13 cellular contexts compared by ENCODE assay signal in the genomic region with DNA sequence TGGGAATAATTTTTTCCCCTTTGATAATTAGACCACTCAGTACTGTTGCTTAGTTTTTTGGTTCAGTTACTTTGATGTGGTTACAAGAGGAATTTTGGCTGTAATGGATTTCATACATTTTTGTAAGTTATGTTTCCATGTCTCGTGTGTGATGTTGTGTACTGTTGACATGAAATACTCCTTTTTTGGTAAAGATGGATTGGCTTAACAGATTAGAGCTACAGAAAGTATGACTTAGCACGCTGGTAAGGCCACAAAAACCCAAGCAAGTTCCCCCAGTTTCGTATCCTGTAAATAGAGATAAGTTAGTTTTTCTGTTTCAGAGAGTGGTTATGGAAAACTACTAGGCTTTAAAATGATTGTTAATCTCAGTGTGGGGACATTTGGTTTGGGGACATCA. TPM values are rescaled to one million over a fixed set of nuclear protein-coding genes. Genes with fewer than 3 reads are reported as not detected.
DNase-seq lines count a peak whose midpoint lies in the region; ATAC-seq, FAIRE-seq and TF ChIP-seq lines count a peak whose summit lies in the region.
"Had no signal": no experiment of that assay in that cellular context is flagged by ENCODE, and none has a peak within 500 bp of the region (broad histone marks: within the 10 kb centered on the region; RNA-seq: fewer than 3 reads in every experiment).

No MANE protein-coding gene starts in this region.

- H3K27me3 Mint-ChIP-seq in activated CD4-positive, alpha-beta memory T cell treated with anti-CD3 and anti-CD28 coated beads for 36 hours: no peaks in the 10 kb centered on the region
- H3K27me3 Mint-ChIP-seq in activated CD4-positive, alpha-beta memory T cell treated with anti-CD3 and anti-CD28 coated beads, Interleukin-2, amount 10 ng/mL, durations not matched to agents 7 days and 5 days: peaks cover 1% of the 10 kb centered on the region
- peaks cover 2% of the 10 kb centered on the region for H3K27me3 Mint-ChIP-seq in activated T-helper 1 cell treated with anti-CD3 and anti-CD28 coated beads, Interleukin-12 subunit alpha, Interleukin-12 subunit beta, Interleukin-2, Interleukin-4 antibody, amounts not matched to agents 30 ng/mL and 10 ng/mL and 1 ng/mL, durations not matched to agents 14 hours and 24 hours and 36 hours (ENCODE audit: insufficient read depth)
- H3K27me3 Mint-ChIP-seq: brain; CD4-positive, alpha-beta memory T cell had no signal

- no peak overlapping the region for H3K9ac ChIP-seq in mesendoderm (ENCODE audit: low read length)
- H3K9ac ChIP-seq in neuronal stem cell (ENCODE audit: low read depth, low read length, poor library complexity): no peak overlapping the region

- H3K4ac ChIP-seq in mesendoderm (ENCODE audit: low read depth, low read length) (no peak overlapping the region), neuronal stem cell (ENCODE audit: low read length) (no peak overlapping the region)

- H3K36me3 Mint-ChIP-seq in activated CD4-positive, alpha-beta memory T cell treated with anti-CD3 and anti-CD28 coated beads for 36 hours: no peaks in the 10 kb centered on the region
- peaks cover 3% of the 10 kb centered on the region for H3K36me3 Mint-ChIP-seq in activated CD4-positive, alpha-beta memory T cell treated with anti-CD3 and anti-CD28 coated beads, Interleukin-2, amount 10 ng/mL, durations not matched to agents 7 days and 5 days (ENCODE audit: low read depth)
- peaks cover 3% of the 10 kb centered on the region for H3K36me3 Mint-ChIP-seq in activated T-helper 1 cell treated with anti-CD3 and anti-CD28 coated beads, Interleukin-12 subunit alpha, Interleukin-12 subunit beta, Interleukin-2, Interleukin-4 antibody, amounts not matched to agents 30 ng/mL and 10 ng/mL and 1 ng/mL, durations not matched to agents 14 hours and 24 hours and 36 hours (ENCODE audit: low read depth)

- no peak overlapping the region for H2BK12ac ChIP-seq in neuronal stem cell (ENCODE audit: low read length)

- ATAC-seq in HG02678 (IDR thresholded peaks at IDR 0.05; ENCODE audit: unreplicated experiment) (peak; percentile 66), Right ventricle myocardium inferior (no peak), pancreas (no peak)

- no peak overlapping the region for H3K4me2 ChIP-seq in mesendoderm (ENCODE audit: low read length)
- H3K4me2 ChIP-seq in neuronal stem cell (ENCODE audit: insufficient read depth, low read length, poor library complexity, severe bottlenecking): no peak overlapping the region

- CTCF ChIA-PET in activated CD4-positive, alpha-beta memory T cell treated with anti-CD3 and anti-CD28 coated beads for 36 hours (lab: Charles Lee): interaction anchor here (1.2 kb wide), 1 partner anchor 11 kb away, joined by 4 read pairs; no protein-coding TSS in a partner anchor
- CTCF ChIA-PET in activated CD4-positive, alpha-beta memory T cell treated with anti-CD3 and anti-CD28 coated beads, Interleukin-2, amount 10 ng/mL, durations not matched to agents 7 days and 5 days (lab: Charles Lee): no interaction called here

- H2BK15ac ChIP-seq in mesendoderm (replicated peaks; ENCODE audit: low read depth) (no peak overlapping the region), neuronal stem cell (ENCODE audit: low read length) (no peak overlapping the region)

- H3K27ac ChIP-seq in mesendoderm (ENCODE audit: low read depth, low read length) (no peak overlapping the region), neuronal stem cell (replicated peaks; ENCODE audit: low read length) (no peak overlapping the region), pancreas (no peak overlapping the region)

- POLR2A ChIA-PET in activated CD4-positive, alpha-beta memory T cell treated with anti-CD3 and anti-CD28 coated beads for 36 hours (lab: Charles Lee): no interaction called here
- POLR2A ChIA-PET in activated CD4-positive, alpha-beta memory T cell treated with anti-CD3 and anti-CD28 coated beads, Interleukin-2, amount 10 ng/mL, durations not matched to agents 7 days and 5 days (lab: Charles Lee): no interaction called here

- no peak overlapping the region for H3K14ac ChIP-seq in neuronal stem cell (ENCODE audit: low read length)

- intact Hi-C loops in activated CD4-positive, alpha-beta memory T cell treated with anti-CD3 and anti-CD28 coated beads for 36 hours (cut with micrococcal nuclease): loop anchor here (10.0 kb wide), 1 partner anchor 159 kb away; no protein-coding TSS in a partner anchor
- intact Hi-C loops in activated T-helper 1 cell treated with anti-CD3 and anti-CD28 coated beads, Interleukin-12 subunit alpha, Interleukin-12 subunit beta, Interleukin-2, Interleukin-4 antibody, amounts not matched to agents 30 ng/mL and 10 ng/mL and 1 ng/mL, durations not matched to agents 14 hours and 24 hours and 36 hours (cut with micrococcal nuclease): loop anchor here (1.0 to 10.0 kb wide), 3 partner anchors 12 to 691 kb away; partner anchors contain the start of gene TBCEL
- intact Hi-C loops in Right ventricle myocardium inferior (cut with DNase I) (no loop called here), pancreas (cut with DNase I) (no loop called here)

- no peak overlapping the region for H3K4me3 Mint-ChIP-seq in activated CD4-positive, alpha-beta memory T cell treated with anti-CD3 and anti-CD28 coated beads for 36 hours
- H3K4me3 Mint-ChIP-seq in activated CD4-positive, alpha-beta memory T cell treated with anti-CD3 and anti-CD28 coated beads, Interleukin-2, amount 10 ng/mL, durations not matched to agents 7 days and 5 days: no peak overlapping the region
- peak overlapping the region; percentile 43 for H3K4me3 Mint-ChIP-seq in activated T-helper 1 cell treated with anti-CD3 and anti-CD28 coated beads, Interleukin-12 subunit alpha, Interleukin-12 subunit beta, Interleukin-2, Interleukin-4 antibody, amounts not matched to agents 30 ng/mL and 10 ng/mL and 1 ng/mL, durations not matched to agents 14 hours and 24 hours and 36 hours
- H3K4me3 Mint-ChIP-seq: brain; CD4-positive, alpha-beta memory T cell had no signal

- H3K23ac ChIP-seq in mesendoderm (ENCODE audit: low read length): no peak overlapping the region
- no peak overlapping the region for H3K23ac ChIP-seq in neuronal stem cell (ENCODE audit: low read depth, low read length, poor library complexity)

- no peak overlapping the region for H2BK120ac ChIP-seq in mesendoderm (ENCODE audit: low read depth, low read length)
- H2BK120ac ChIP-seq in neuronal stem cell (ENCODE audit: low read depth, low read length): no peak overlapping the region

- H3K18ac ChIP-seq in mesendoderm (ENCODE audit: low read length) (peak overlapping the region; percentile 3), neuronal stem cell (ENCODE audit: low read length) (no peak overlapping the region)

- WGBS in mesendoderm (ENCODE audit: extremely low coverage, insufficient coverage, low lambda C conversion rate): no CpG with 5 or more reads among the region's 3 CpGs
- no CpG with 5 or more reads among the region's 3 CpGs for WGBS in neuronal stem cell (ENCODE audit: extremely low coverage in 2 of 2, insufficient read length in 2 of 2, insufficient replicate concordance in 1 of 2), 2 donors
- 82 to 92% methylated on average over 3 of the region's 3 CpGs for WGBS in pancreas, 2 donors

- H2AFZ ChIP-seq in neuronal stem cell (ENCODE audit: low read length): no peak overlapping the region

- H2BK5ac ChIP-seq in mesendoderm (ENCODE audit: low read length) (no peak overlapping the region), neuronal stem cell (ENCODE audit: low read length) (no peak overlapping the region)

- FAIRE-seq in pancreas (lab: Jason Lieb, UNC): no peak

- no peak overlapping the region for H3K27ac Mint-ChIP-seq in activated CD4-positive, alpha-beta memory T cell treated with anti-CD3 and anti-CD28 coated beads for 36 hours
- H3K27ac Mint-ChIP-seq in activated CD4-positive, alpha-beta memory T cell treated with anti-CD3 and anti-CD28 coated beads, Interleukin-2, amount 10 ng/mL, durations not matched to agents 7 days and 5 days: no peak overlapping the region
- peak overlapping the region; percentile 79 for H3K27ac Mint-ChIP-seq in activated T-helper 1 cell treated with anti-CD3 and anti-CD28 coated beads, Interleukin-12 subunit alpha, Interleukin-12 subunit beta, Interleukin-2, Interleukin-4 antibody, amounts not matched to agents 30 ng/mL and 10 ng/mL and 1 ng/mL, durations not matched to agents 14 hours and 24 hours and 36 hours
- H3K27ac Mint-ChIP-seq: brain; CD4-positive, alpha-beta memory T cell had no signal

- H3K4me3 ChIP-seq in mesendoderm (ENCODE audit: low read length): no peak overlapping the region
- H3K4me3 ChIP-seq in neuronal stem cell (ENCODE audit: low read length in 2 of 2): no peak overlapping the region
- no peak overlapping the region for H3K4me3 ChIP-seq in pancreas
- H3K4me3 ChIP-seq: lung, skin epidermis had no signal

- no peak overlapping the region for H4K8ac ChIP-seq in mesendoderm (ENCODE audit: low read depth, low read length)
- no peak overlapping the region for H4K8ac ChIP-seq in neuronal stem cell (ENCODE audit: low read depth, low read length)

- H3K56ac ChIP-seq in mesendoderm (ENCODE audit: low read length): no peak overlapping the region

- no peaks in the 10 kb centered on the region for H3K27me3 ChIP-seq in mesendoderm (ENCODE audit: insufficient read depth, low read length, poor library complexity)
- H3K27me3 ChIP-seq in neuronal stem cell (ENCODE audit: control insufficient read depth in 3 of 3, insufficient read depth in 3 of 3, low read depth in 1 of 3, low read length in 3 of 3): no peaks in the 10 kb centered on the region
- H3K27me3 ChIP-seq in pancreas: no peaks in the 10 kb centered on the region

- peak; percentile 20 for DNase-seq in activated CD4-positive, alpha-beta memory T cell treated with anti-CD3 and anti-CD28 coated beads for 36 hours
- no peak for DNase-seq in activated CD4-positive, alpha-beta memory T cell treated with anti-CD3 and anti-CD28 coated beads, Interleukin-2, amount 10 ng/mL, durations not matched to agents 7 days and 5 days
- no peak for DNase-seq in activated T-helper 1 cell treated with anti-CD3 and anti-CD28 coated beads, Interleukin-12 subunit alpha, Interleukin-12 subunit beta, Interleukin-2, Interleukin-4 antibody, amounts not matched to agents 30 ng/mL and 10 ng/mL and 1 ng/mL, durations not matched to agents 14 hours and 24 hours and 36 hours (ENCODE audit: low spot score)
- DNase-seq in mesendoderm: no peak
- DNase-seq in neuronal stem cell (ENCODE audit: low spot score): no peak
- DNase-seq in Right ventricle myocardium inferior (ENCODE audit: missing footprints): no peak
- no peak for DNase-seq in pancreas
- DNase-seq: CD4-positive, alpha-beta memory T cell; NCI-H1105 had no signal

- H3K4me1 ChIP-seq in mesendoderm (ENCODE audit: control insufficient read depth, low read depth, low read length): peaks cover 14% of the 10 kb centered on the region
- H3K4me1 ChIP-seq in neuronal stem cell (ENCODE audit: control insufficient read depth in 2 of 2, insufficient read depth in 1 of 2, low read depth in 1 of 2, low read length in 2 of 2): peaks cover 3 to 4% of the 10 kb centered on the region in 2 donors
- no peaks in the 10 kb centered on the region for H3K4me1 ChIP-seq in pancreas

- H3K36me3 ChIP-seq in mesendoderm (ENCODE audit: control insufficient read depth, insufficient read depth, low read length) (no peaks in the 10 kb centered on the region), neuronal stem cell (replicated peaks in 1 of 2; ENCODE audit: control insufficient read depth in 2 of 2, insufficient read depth in 2 of 2, low read length in 2 of 2) (no peaks in the 10 kb centered on the region), pancreas (no peaks in the 10 kb centered on the region)

- H2AK5ac ChIP-seq in mesendoderm (ENCODE audit: low read length): no peak overlapping the region
- no peak overlapping the region for H2AK5ac ChIP-seq in neuronal stem cell (ENCODE audit: low read depth, low read length)

- H4K5ac ChIP-seq in mesendoderm (ENCODE audit: low read length): no peak overlapping the region

- H3K4me1 Mint-ChIP-seq in activated CD4-positive, alpha-beta memory T cell treated with anti-CD3 and anti-CD28 coated beads for 36 hours (ENCODE audit: low read depth): peaks cover 13% of the 10 kb centered on the region
- peaks cover 16% of the 10 kb centered on the region for H3K4me1 Mint-ChIP-seq in activated CD4-positive, alpha-beta memory T cell treated with anti-CD3 and anti-CD28 coated beads, Interleukin-2, amount 10 ng/mL, durations not matched to agents 7 days and 5 days
- peaks cover 38% of the 10 kb centered on the region for H3K4me1 Mint-ChIP-seq in activated T-helper 1 cell treated with anti-CD3 and anti-CD28 coated beads, Interleukin-12 subunit alpha, Interleukin-12 subunit beta, Interleukin-2, Interleukin-4 antibody, amounts not matched to agents 30 ng/mL and 10 ng/mL and 1 ng/mL, durations not matched to agents 14 hours and 24 hours and 36 hours (ENCODE audit: low read depth)

- H3K79me1 ChIP-seq in mesendoderm (ENCODE audit: low read length) (peaks cover 2% of the 10 kb centered on the region), neuronal stem cell (ENCODE audit: low read depth, low read length) (no peaks in the 10 kb centered on the region)

- H3K79me2 ChIP-seq in mesendoderm (ENCODE audit: control insufficient read depth, insufficient read depth, low read length): peaks cover 2% of the 10 kb centered on the region

- no peaks in the 10 kb centered on the region for H3K9me3 ChIP-seq in neuronal stem cell (replicated peaks in 1 of 2; ENCODE audit: control insufficient read depth in 2 of 2, insufficient read depth in 1 of 2, low read depth in 1 of 2, low read length in 2 of 2)
- H3K9me3 ChIP-seq in pancreas: no peaks in the 10 kb centered on the region

- no peak overlapping the region for H4K91ac ChIP-seq in neuronal stem cell (ENCODE audit: low read depth, low read length, poor library complexity)

- no peak for TF ChIP-seq CTCF in pancreas (IDR thresholded peaks at IDR 0.05)

- no peaks in the 10 kb centered on the region for H3K9me3 Mint-ChIP-seq in activated CD4-positive, alpha-beta memory T cell treated with anti-CD3 and anti-CD28 coated beads for 36 hours
- H3K9me3 Mint-ChIP-seq in activated CD4-positive, alpha-beta memory T cell treated with anti-CD3 and anti-CD28 coated beads, Interleukin-2, amount 10 ng/mL, durations not matched to agents 7 days and 5 days: no peaks in the 10 kb centered on the region
- no peaks in the 10 kb centered on the region for H3K9me3 Mint-ChIP-seq in activated T-helper 1 cell treated with anti-CD3 and anti-CD28 coated beads, Interleukin-12 subunit alpha, Interleukin-12 subunit beta, Interleukin-2, Interleukin-4 antibody, amounts not matched to agents 30 ng/mL and 10 ng/mL and 1 ng/mL, durations not matched to agents 14 hours and 24 hours and 36 hours
- H3K9me3 Mint-ChIP-seq: CD4-positive, alpha-beta memory T cell had no signal

RNA-seq across cellular contexts. Expression of gene TBCEL, which starts 11.9 kb away (rescaled TPM):
- 1 to 10 TPM; 6.0 to 6.7 TPM for total RNA-seq in activated CD4-positive, alpha-beta memory T cell treated with anti-CD3 and anti-CD28 coated beads for 36 hours
- total RNA-seq in activated CD4-positive, alpha-beta memory T cell treated with anti-CD3 and anti-CD28 coated beads, Interleukin-2, amount 10 ng/mL, durations not matched to agents 7 days and 5 days: 10 to 100 TPM; 11.8 to 13.1 TPM
- total RNA-seq in activated T-helper 1 cell treated with anti-CD3 and anti-CD28 coated beads, Interleukin-12 subunit alpha, Interleukin-12 subunit beta, Interleukin-2, Interleukin-4 antibody, amounts not matched to agents 30 ng/mL and 10 ng/mL and 1 ng/mL, durations not matched to agents 14 hours and 24 hours and 36 hours: 11.1 and 12.5 TPM in 2 replicates
- polyA plus RNA-seq in mesendoderm (2013, experiment 1 of 2): 6.0 TPM
- polyA plus RNA-seq in mesendoderm (2013, experiment 2 of 2): 6.6 TPM
- polyA plus RNA-seq in neuronal stem cell (2013, experiment 1 of 2): 6.8 TPM
- 6.7 TPM for polyA plus RNA-seq in neuronal stem cell (2013, experiment 2 of 2)
- total RNA-seq in Right ventricle myocardium inferior (25.2 TPM), pancreas (10 to 100 TPM; 10.4 to 19.4 (median 12.5) TPM)
- 1 to 10 TPM; 3.3 to 6.0 TPM for polyA plus RNA-seq in pancreas

Comparison
In these comparisons a context has a peak if more than half of its experiments do, and no peak if none do; other contexts are left out.
1. intact Hi-C loops: an anchor here in activated CD4-positive, alpha-beta memory T cell treated with anti-CD3 and anti-CD28 coated beads for 36 hours (10.0 kb wide) and activated T-helper 1 cell treated with anti-CD3 and anti-CD28 coated beads, Interleukin-12 subunit alpha, Interleukin-12 subunit beta, Interleukin-2, Interleukin-4 antibody, amounts not matched to agents 30 ng/mL and 10 ng/mL and 1 ng/mL, durations not matched to agents 14 hours and 24 hours and 36 hours (1.0 to 10.0 kb wide); none called in Right ventricle myocardium inferior and pancreas.